14 cellular contexts compared by ENCODE assay signal in genomic region chr21:45318146-45318555, GRCh38. TPM values are rescaled to one million over a fixed set of nuclear protein-coding genes. Genes with fewer than 3 reads are reported as not detected.
DNase-seq lines count a peak whose midpoint lies in the region; ATAC-seq and TF ChIP-seq lines count a peak whose summit lies in the region.
"Had no signal": no experiment of that assay in that cellular context is flagged by ENCODE, and none has a peak within 500 bp of the region (broad histone marks: within the 10 kb centered on the region; RNA-seq: fewer than 3 reads in every experiment).

No MANE protein-coding gene starts in this region.

- H3K4me1 Mint-ChIP-seq in WTC11: peaks cover 8% of the 10 kb centered on the region
- no peaks in the 10 kb centered on the region for H3K4me1 Mint-ChIP-seq in natural killer cell treated with Interleukin-12 subunit alpha and Interleukin-12 subunit beta and Interleukin-15 and Interleukin-18, amount 100 ng/mL, for 72 hours (ENCODE audit: low read depth in 2 of 2)

- H3K4me2 ChIP-seq in SK-N-SH (peak overlapping the region; percentile 19; the same call in 1 of the 2 replicates), parathyroid adenoma (ENCODE audit: low read length) (no peak overlapping the region)

- CTCF ChIA-PET in SK-N-SH (lab: Yijun Ruan, JAX) (interaction anchor here (0.6 to 1.5 kb wide), 2 partner anchors 9 to 29 kb away, joined by 3 to 5 read pairs; no protein-coding TSS in a partner anchor), WTC11 (lab: Charles Lee) (interaction anchor here (1.2 kb wide), 1 partner anchor 9 kb away, joined by 10 read pairs; no protein-coding TSS in a partner anchor)

- no peaks in the 10 kb centered on the region for H3K36me3 Mint-ChIP-seq in WTC11
- no peaks in the 10 kb centered on the region for H3K36me3 Mint-ChIP-seq in natural killer cell treated with Interleukin-12 subunit alpha and Interleukin-12 subunit beta and Interleukin-15 and Interleukin-18, amount 100 ng/mL, for 72 hours

- no peak for DNase-seq in SK-N-SH
- no peak for DNase-seq in cardiac muscle cell (ENCODE audit: low read depth in 1 of 2, low spot score in 1 of 2)
- DNase-seq in upper lobe of right lung: peak; percentile 57
- no peak for DNase-seq in WTC11 (ENCODE audit: low spot score)
- no peak for DNase-seq in natural killer cell treated with Interleukin-12 subunit alpha and Interleukin-12 subunit beta and Interleukin-15 and Interleukin-18, amount 100 ng/mL, for 72 hours (ENCODE audit: low spot score)
- DNase-seq: activated T-cell treated with anti-CD3 and anti-CD28 coated beads, Interleukin-2, amount 50 U/mL, for 48 hours; NCI-H2081 treated with DMSO at 0.1 percent for 48 hours; NK-92 treated with Interleukin-12 subunit alpha and Interleukin-12 subunit beta, amount 100 ng/mL, for 24 hours; stimulated activated naive CD8-positive, alpha-beta T cell treated with anti-CD3 and anti-CD28 coated beads, Interleukin-15, amount 100 ng/mL, for 72 hours had no signal

- 93% methylated on average over 2 of the region's 7 CpGs for WGBS in SK-N-SH (ENCODE audit: low lambda C conversion rate)

- intact Hi-C loops in upper lobe of right lung (cut with DNase I): no loop called here

- H3K36me3 ChIP-seq in SK-N-SH (replicated peaks in 1 of 2; ENCODE audit: control insufficient read depth in 1 of 2, insufficient read depth in 2 of 2, low read length in 1 of 2) (no peaks in the 10 kb centered on the region), cardiac muscle cell (no peaks in the 10 kb centered on the region), parathyroid adenoma (ENCODE audit: control insufficient read depth, insufficient read depth, low read length) (no peaks in the 10 kb centered on the region), upper lobe of right lung (no peaks in the 10 kb centered on the region)

- H3K9me3 ChIP-seq in SK-N-SH (no peaks in the 10 kb centered on the region), cardiac muscle cell (ENCODE audit: low read depth) (no peaks in the 10 kb centered on the region), parathyroid adenoma (ENCODE audit: control insufficient read depth, low read length) (no peaks in the 10 kb centered on the region), upper lobe of right lung (no peaks in the 10 kb centered on the region)

- TF ChIP-seq CTCF in SK-N-SH (IDR thresholded peaks at IDR 0.05) (no peak), cardiac muscle cell (IDR thresholded peaks at IDR 0.05; ENCODE audit: low read depth, low read length) (no peak), parathyroid adenoma (IDR thresholded peaks at IDR 0.05) (no peak), upper lobe of right lung (IDR thresholded peaks at IDR 0.05) (no peak), WTC11 (IDR thresholded peaks at IDR 0.05) (no peak)

- H3K27ac ChIP-seq in SK-N-SH (ENCODE audit: low read depth in 2 of 2, low read length in 1 of 2) (peak overlapping the region in 1 of 2 experiments; percentile 87; a peak in 2 of 4 replicates), cardiac muscle cell (peak overlapping the region; percentile 94), parathyroid adenoma (peak overlapping the region; percentile 78), upper lobe of right lung (peak overlapping the region; percentile 85)
- H3K27ac ChIP-seq: 22Rv1 had no signal

- no peak overlapping the region for H3K4me3 Mint-ChIP-seq in WTC11
- H3K4me3 Mint-ChIP-seq in natural killer cell treated with Interleukin-12 subunit alpha and Interleukin-12 subunit beta and Interleukin-15 and Interleukin-18, amount 100 ng/mL, for 72 hours: no peak overlapping the region
- H3K4me3 Mint-ChIP-seq: stimulated activated naive CD8-positive, alpha-beta T cell treated with anti-CD3 and anti-CD28 coated beads, Interleukin-15, amount 100 ng/mL, for 72 hours had no signal

- ATAC-seq in SK-N-SH treated with all-trans-retinoic acid at 6 μM for 48 hours: no peak
- ATAC-seq in upper lobe of right lung: no peak
- ATAC-seq in WTC11: no peak
- ATAC-seq in GM18873 (IDR thresholded peaks at IDR 0.05; ENCODE audit: low FRiP score, unreplicated experiment): no peak
- no peak for ATAC-seq in natural killer cell treated with Interleukin-12 subunit alpha and Interleukin-12 subunit beta and Interleukin-15 and Interleukin-18, amount 100 ng/mL, for 72 hours
- ATAC-seq: activated CD4-positive, CD25-positive, alpha-beta regulatory T cell treated with anti-CD3 and anti-CD28 coated beads, Interleukin-2, amount 50 U/mL, for 24 hours had no signal

- H3K4me3 ChIP-seq in SK-N-SH (ENCODE audit: low read depth in 2 of 2, low read length in 1 of 2) (no peak overlapping the region), cardiac muscle cell (no peak overlapping the region), parathyroid adenoma (ENCODE audit: low read depth, low read length) (no peak overlapping the region), upper lobe of right lung (no peak overlapping the region)

- H3K9me2 ChIP-seq in SK-N-SH: no peaks in the 10 kb centered on the region

- H3K4me1 ChIP-seq in SK-N-SH (ENCODE audit: control insufficient read depth in 1 of 2, insufficient read depth in 2 of 2, low read depth in 1 of 2, low read length in 1 of 2) (peaks cover 14 to 25% of the 10 kb centered on the region in 2 experiments; a peak in 3 of 4 replicates), cardiac muscle cell (ENCODE audit: low read depth) (peaks cover 20% of the 10 kb centered on the region), parathyroid adenoma (no peaks in the 10 kb centered on the region), upper lobe of right lung (peaks cover 37% of the 10 kb centered on the region)

- POLR2A ChIA-PET in SK-N-SH (lab: Yijun Ruan, JAX): no interaction called here
- POLR2A ChIA-PET in WTC11 (lab: Charles Lee): no interaction called here

- peaks cover 4% of the 10 kb centered on the region; the same call in 1 of the 2 replicates for H3K27me3 Mint-ChIP-seq in WTC11 (ENCODE audit: low read depth)
- peaks cover 5 to 16% of the 10 kb centered on the region in 2 donors for H3K27me3 Mint-ChIP-seq in natural killer cell treated with Interleukin-12 subunit alpha and Interleukin-12 subunit beta and Interleukin-15 and Interleukin-18, amount 100 ng/mL, for 72 hours
- H3K27me3 Mint-ChIP-seq: stimulated activated naive CD8-positive, alpha-beta T cell treated with anti-CD3 and anti-CD28 coated beads, Interleukin-15, amount 100 ng/mL, for 72 hours had no signal

- no peak for TF ChIP-seq RAD21 in SK-N-SH (IDR thresholded peaks at IDR 0.05; ENCODE audit: low read length)

- H2AFZ ChIP-seq in SK-N-SH (ENCODE audit: low read depth) (no peak overlapping the region), parathyroid adenoma (no peak overlapping the region)

- no peak for TF ChIP-seq EP300 in SK-N-SH (IDR thresholded peaks at IDR 0.05; ENCODE audit: borderline replicate concordance in 1 of 2, low read depth in 1 of 2, low read length in 1 of 2)

- peak overlapping the region; percentile 49; the same call in 1 of the 2 replicates for H3K9ac ChIP-seq in SK-N-SH
- H3K9ac ChIP-seq in parathyroid adenoma: no peak overlapping the region

- no peaks in the 10 kb centered on the region for H3F3A ChIP-seq in SK-N-SH (replicated peaks; ENCODE audit: insufficient read depth)

- H3K79me2 ChIP-seq in SK-N-SH (ENCODE audit: insufficient read depth) (no peaks in the 10 kb centered on the region), parathyroid adenoma (no peaks in the 10 kb centered on the region)

- H3K9me3 Mint-ChIP-seq in WTC11: no peaks in the 10 kb centered on the region
- no peaks in the 10 kb centered on the region for H3K9me3 Mint-ChIP-seq in natural killer cell treated with Interleukin-12 subunit alpha and Interleukin-12 subunit beta and Interleukin-15 and Interleukin-18, amount 100 ng/mL, for 72 hours
- H3K9me3 Mint-ChIP-seq: stimulated activated naive CD8-positive, alpha-beta T cell treated with anti-CD3 and anti-CD28 coated beads, Interleukin-15, amount 100 ng/mL, for 72 hours had no signal

- no peak overlapping the region for H3K27ac Mint-ChIP-seq in WTC11
- H3K27ac Mint-ChIP-seq in natural killer cell treated with Interleukin-12 subunit alpha and Interleukin-12 subunit beta and Interleukin-15 and Interleukin-18, amount 100 ng/mL, for 72 hours: no peak overlapping the region
- H3K27ac Mint-ChIP-seq: stimulated activated naive CD8-positive, alpha-beta T cell treated with anti-CD3 and anti-CD28 coated beads, Interleukin-15, amount 100 ng/mL, for 72 hours had no signal

- no peaks in the 10 kb centered on the region for H4K20me1 ChIP-seq in SK-N-SH (ENCODE audit: insufficient read depth)

- H3K27me3 ChIP-seq in SK-N-SH (ENCODE audit: insufficient read depth): no peaks in the 10 kb centered on the region
- H3K27me3 ChIP-seq in cardiac muscle cell: no peaks in the 10 kb centered on the region
- H3K27me3 ChIP-seq in parathyroid adenoma (ENCODE audit: control insufficient read depth, insufficient read depth, low read length): no peaks in the 10 kb centered on the region
- H3K27me3 ChIP-seq in upper lobe of right lung: no peaks in the 10 kb centered on the region

TF ChIP-seq in SK-N-SH, 30 proteins besides CTCF, POLR2A, EP300 and RAD21 (continues in another document):
- TF ChIP-seq TAF1 (IDR thresholded peaks at IDR 0.05; ENCODE audit: borderline replicate concordance, low read depth, low read length) (no peak), YY1 (IDR thresholded peaks at IDR 0.05; ENCODE audit: low read depth) (no peak), MXI1 (IDR thresholded peaks at IDR 0.05; ENCODE audit: low read depth, low read length) (no peak), SIN3A (IDR thresholded peaks at IDR 0.05; ENCODE audit: borderline replicate concordance, low read depth, low read length) (no peak)

TF ChIP-seq in WTC11, 78 proteins besides CTCF, POLR2A, EP300 and RAD21:
- TF ChIP-seq SMAD4 (CRISPR knock-in tag; IDR thresholded peaks at IDR 0.05): no peak

RNA-seq across cellular contexts. Expression of gene POFUT2, which starts 30.5 kb away (rescaled TPM):
- polyA plus RNA-seq in SK-N-SH (2012; rRNA removed) (45.5 and 53.3 TPM in 2 replicates), cardiac muscle cell (46.8 and 50.4 TPM in 2 replicates)
- polyA plus RNA-seq in SK-N-SH (2012; cell fraction: cytosol; rRNA removed): 27.6 and 33.4 TPM in 2 replicates
- 208 and 214 TPM in 2 replicates for polyA plus RNA-seq in SK-N-SH (2012; cell fraction: nucleus; rRNA removed)
- total RNA-seq in cardiac muscle cell (39.6 and 46.1 TPM in 2 replicates), upper lobe of right lung (29.0 TPM), WTC11 (2021) (37.1 to 41.4 TPM (median 39.7 TPM) in 3 replicates)
- 10 to 100 TPM; 16.5 to 23.5 TPM for total RNA-seq in natural killer cell treated with Interleukin-12 subunit alpha and Interleukin-12 subunit beta and Interleukin-15 and Interleukin-18, amount 100 ng/mL, for 72 hours
